1 cellular context compared by ENCODE assay signal in the genomic region with DNA sequence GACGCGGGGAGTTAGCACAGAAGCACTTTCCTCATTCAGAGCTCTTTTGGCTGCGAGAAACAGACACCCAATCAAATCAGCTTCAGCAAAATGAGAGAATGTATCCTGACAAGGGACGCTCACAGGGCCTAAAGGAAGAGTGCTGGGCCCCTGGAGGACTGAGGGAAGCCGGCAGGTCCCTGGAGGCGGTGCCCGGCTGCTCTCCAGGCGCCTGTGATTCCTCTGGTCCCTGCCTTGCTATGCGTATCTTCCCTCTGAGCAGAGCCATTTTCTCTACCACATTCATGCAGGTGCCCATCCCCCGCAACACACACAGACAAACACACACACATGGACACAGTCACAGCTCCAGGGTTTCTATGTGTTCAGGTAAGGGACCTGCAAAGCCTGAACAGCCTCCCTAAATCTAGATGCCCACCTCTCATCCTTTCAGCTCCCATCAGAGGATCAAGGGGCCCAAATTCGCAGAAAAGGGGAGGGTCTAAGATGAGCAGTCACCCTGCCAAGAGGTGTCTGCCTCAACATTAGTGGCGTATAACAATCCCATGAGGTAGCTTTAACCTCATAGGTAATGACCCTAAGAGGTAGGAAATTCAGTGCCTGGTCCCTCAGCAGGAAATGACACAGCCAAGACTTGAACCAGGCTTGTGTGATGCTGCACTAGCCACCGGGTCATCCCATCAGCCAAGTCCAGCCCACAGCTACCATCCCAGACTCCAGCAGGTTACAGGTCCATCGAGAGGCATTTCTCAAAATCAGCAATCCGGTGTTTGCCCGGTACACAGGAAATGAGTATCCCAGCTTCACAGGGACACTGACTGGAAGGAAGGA.
TF ChIP-seq lines count a peak whose summit lies in the region.

No MANE protein-coding gene starts in this region.

TF ChIP-seq in WTC11, 78 proteins besides CTCF, POLR2A, EP300 and RAD21:
- TF ChIP-seq, protein P1, sequence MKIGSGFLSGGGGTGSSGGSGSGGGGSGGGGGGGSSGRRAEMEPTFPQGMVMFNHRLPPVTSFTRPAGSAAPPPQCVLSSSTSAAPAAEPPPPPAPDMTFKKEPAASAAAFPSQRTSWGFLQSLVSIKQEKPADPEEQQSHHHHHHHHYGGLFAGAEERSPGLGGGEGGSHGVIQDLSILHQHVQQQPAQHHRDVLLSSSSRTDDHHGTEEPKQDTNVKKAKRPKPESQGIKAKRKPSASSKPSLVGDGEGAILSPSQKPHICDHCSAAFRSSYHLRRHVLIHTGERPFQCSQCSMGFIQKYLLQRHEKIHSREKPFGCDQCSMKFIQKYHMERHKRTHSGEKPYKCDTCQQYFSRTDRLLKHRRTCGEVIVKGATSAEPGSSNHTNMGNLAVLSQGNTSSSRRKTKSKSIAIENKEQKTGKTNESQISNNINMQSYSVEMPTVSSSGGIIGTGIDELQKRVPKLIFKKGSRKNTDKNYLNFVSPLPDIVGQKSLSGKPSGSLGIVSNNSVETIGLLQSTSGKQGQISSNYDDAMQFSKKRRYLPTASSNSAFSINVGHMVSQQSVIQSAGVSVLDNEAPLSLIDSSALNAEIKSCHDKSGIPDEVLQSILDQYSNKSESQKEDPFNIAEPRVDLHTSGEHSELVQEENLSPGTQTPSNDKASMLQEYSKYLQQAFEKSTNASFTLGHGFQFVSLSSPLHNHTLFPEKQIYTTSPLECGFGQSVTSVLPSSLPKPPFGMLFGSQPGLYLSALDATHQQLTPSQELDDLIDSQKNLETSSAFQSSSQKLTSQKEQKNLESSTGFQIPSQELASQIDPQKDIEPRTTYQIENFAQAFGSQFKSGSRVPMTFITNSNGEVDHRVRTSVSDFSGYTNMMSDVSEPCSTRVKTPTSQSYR (CRISPR knock-in tag; IDR thresholded peaks at IDR 0.05), result no peak
- no peak for TF ChIP-seq MXD4 (CRISPR knock-in tag; IDR thresholded peaks at IDR 0.05; ENCODE audit: borderline replicate concordance)
- TF ChIP-seq ZNF121 (CRISPR knock-in tag; IDR thresholded peaks at IDR 0.05), result no peak
- TF ChIP-seq, protein P2, sequence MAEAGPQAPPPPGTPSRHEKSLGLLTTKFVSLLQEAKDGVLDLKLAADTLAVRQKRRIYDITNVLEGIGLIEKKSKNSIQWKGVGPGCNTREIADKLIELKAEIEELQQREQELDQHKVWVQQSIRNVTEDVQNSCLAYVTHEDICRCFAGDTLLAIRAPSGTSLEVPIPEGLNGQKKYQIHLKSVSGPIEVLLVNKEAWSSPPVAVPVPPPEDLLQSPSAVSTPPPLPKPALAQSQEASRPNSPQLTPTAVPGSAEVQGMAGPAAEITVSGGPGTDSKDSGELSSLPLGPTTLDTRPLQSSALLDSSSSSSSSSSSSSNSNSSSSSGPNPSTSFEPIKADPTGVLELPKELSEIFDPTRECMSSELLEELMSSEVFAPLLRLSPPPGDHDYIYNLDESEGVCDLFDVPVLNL (CRISPR knock-in tag; IDR thresholded peaks at IDR 0.05; ENCODE audit: borderline replicate concordance, low read depth), result no peak
TF ChIP-seq in WTC11: peak in this region for 0.
